ENCODE assay signal across 20 cellular contexts in genomic region chr7:22179442-22179879, GRCh38.
"Had no signal": no experiment of that assay in that cellular context is flagged by ENCODE, and none has a peak within 500 bp of the region (broad histone marks: within the 10 kb centered on the region; RNA-seq: fewer than 3 reads in every experiment).

No MANE protein-coding gene starts in this region.

- H3K4me1 ChIP-seq: gastroesophageal sphincter, prostate gland had no signal

- H3K27me3 ChIP-seq: gastroesophageal sphincter, tibial nerve had no signal

- H3K27ac ChIP-seq: gastroesophageal sphincter, prostate gland, tibial nerve had no signal

- H3K9me3 ChIP-seq: gastroesophageal sphincter, mucosa of descending colon, prostate gland, tibial nerve had no signal

- H3K4me3 ChIP-seq: gastroesophageal sphincter, mucosa of descending colon, prostate gland, tibial nerve had no signal

- DNase-seq: activated CD4-positive, alpha-beta T cell treated with anti-CD3 and anti-CD28 coated beads for 4 hours; activated CD8-positive, alpha-beta T cell treated with anti-CD3 and anti-CD28 coated beads for 36 hours; activated gamma-delta T cell; activated T-cell treated with anti-CD3 and anti-CD28 coated beads, Interleukin-2, amount 50 U/mL, for 4 hours; amygdala; effector CD8-positive, alpha-beta T cell; islet precursor cell; mammary epithelial cell; mucosa of descending colon; nephron progenitor cell; occipital lobe; right cardiac atrium; small intestine; stimulated activated CD4-positive, alpha-beta T cell treated with anti-CD3 and anti-CD28 coated beads, Interleukin-4, amount 100 ng/mL, for 24 hours; stimulated activated naive CD4-positive, alpha-beta T cell treated with Interleukin-2 at 50 U/mL for 16 hours; substantia nigra had no signal

- H3K36me3 ChIP-seq: prostate gland had no signal

- ATAC-seq: activated CD8-positive, alpha-beta T cell treated with anti-CD3 and anti-CD28 coated beads for 36 hours; gastroesophageal sphincter; left lobe of liver; mucosa of descending colon; right cardiac atrium had no signal
